In genomic region chr16:68538880-68539701, GRCh38 we compare ENCODE assay signal across 1 cellular context.
TF ChIP-seq lines count a peak whose summit lies in the region.

Gene ZFP90 (plus strand): TSS chr16:68539291. CDS start chr16:68539793, 502 bp downstream.

TF ChIP-seq in H1, 55 proteins besides CTCF, POLR2A, EP300 and RAD21:
- TF ChIP-seq NRF1 (IDR thresholded peaks at IDR 0.05; ENCODE audit: low read depth, low read length) (peak; percentile 28; the same call in 1 of the 2 replicates), CBX5 (IDR thresholded peaks at IDR 0.05; ENCODE audit: low read depth, low read length) (no peak), TAF7 (optimal IDR thresholded peaks at IDR 0.05; ENCODE audit: borderline replicate concordance, low read depth, low read length) (peak; percentile 62), YY1 (IDR thresholded peaks at IDR 0.05; ENCODE audit: low read depth, low read length) (peak; percentile 91), EGR1 (IDR thresholded peaks at IDR 0.05; ENCODE audit: borderline replicate concordance, low read depth, low read length) (no peak), RNF2 (IDR thresholded peaks at IDR 0.05; ENCODE audit: borderline replicate concordance, low read depth, low read length, missing control alignments, poor library complexity, severe bottlenecking) (no peak), KDM1A (IDR thresholded peaks at IDR 0.05; ENCODE audit: borderline replicate concordance, low read length) (no peak), SP2 (IDR thresholded peaks at IDR 0.05; ENCODE audit: low read length) (no peak), TCF12 (IDR thresholded peaks at IDR 0.05; ENCODE audit: low read depth, low read length) (no peak), ZNF274 (IDR thresholded peaks at IDR 0.05; ENCODE audit: borderline replicate concordance, extremely low read depth, low read length) (no peak), BACH1 (IDR thresholded peaks at IDR 0.05; ENCODE audit: low read length) (no peak; the same call in 1 of the 2 replicates), ASH2L (IDR thresholded peaks at IDR 0.05; ENCODE audit: low read length) (peak; percentile 81), TBP (IDR thresholded peaks at IDR 0.05; ENCODE audit: low read depth, low read length) (no peak; the same call in 1 of the 2 replicates), ATF3 (IDR thresholded peaks at IDR 0.05; ENCODE audit: insufficient read depth, low read depth, low read length) (no peak), RBBP5 (IDR thresholded peaks at IDR 0.05; ENCODE audit: borderline replicate concordance, low read depth, low read length) (peak; percentile 43; the same call in 1 of the 2 replicates), CREB1 (IDR thresholded peaks at IDR 0.05) (peak; percentile 63), SIN3A (conservative IDR thresholded peaks at IDR 0.05 in 1 of 2, IDR thresholded peaks at IDR 0.05 in 1 of 2; ENCODE audit: low read depth in 1 of 2, low read length in 2 of 2) (peak; percentile 35 to 70; a peak in 2 of 4 replicates), SIRT6 (IDR thresholded peaks at IDR 0.05; ENCODE audit: low read length) (no peak), HDAC6 (IDR thresholded peaks at IDR 0.05; ENCODE audit: low read depth, low read length) (no peak), GTF2F1 (IDR thresholded peaks at IDR 0.05; ENCODE audit: borderline replicate concordance, low read depth, low read length) (no peak), TAF1 (IDR thresholded peaks at IDR 0.05; ENCODE audit: low read depth, low read length) (peak; percentile 81; the same call in 1 of the 2 replicates), SUZ12 (IDR thresholded peaks at IDR 0.05; ENCODE audit: low read length) (no peak), CHD2 (IDR thresholded peaks at IDR 0.05; ENCODE audit: low read length) (no peak), TEAD4 (IDR thresholded peaks at IDR 0.05; ENCODE audit: low read depth, low read length) (no peak), NANOG (IDR thresholded peaks at IDR 0.05; ENCODE audit: insufficient read depth, low read depth, low read length, poor library complexity, severe bottlenecking) (no peak), RXRA (IDR thresholded peaks at IDR 0.05; ENCODE audit: insufficient read depth, low read depth, low read length) (no peak), HDAC2 (IDR thresholded peaks at IDR 0.05; ENCODE audit: borderline replicate concordance in 1 of 2, low read depth in 2 of 2, low read length in 2 of 2) (no peak), SP1 (IDR thresholded peaks at IDR 0.05; ENCODE audit: low read depth, low read length) (no peak), MAFK (IDR thresholded peaks at IDR 0.05; ENCODE audit: low read depth, low read length) (no peak), KDM5A (IDR thresholded peaks at IDR 0.05; ENCODE audit: low read length) (no peak), MAX (IDR thresholded peaks at IDR 0.05) (0 out of 2 replicates have a peak, but pooled peaks have one; percentile 21), BRCA1 (IDR thresholded peaks at IDR 0.05; ENCODE audit: low read depth, low read length) (no peak), SP4 (IDR thresholded peaks at IDR 0.05; ENCODE audit: low read length) (no peak), JUN (IDR thresholded peaks at IDR 0.05; ENCODE audit: low read depth, low read length) (no peak), PHF8 (conservative IDR thresholded peaks at IDR 0.05; ENCODE audit: low read depth, low read length) (peak; percentile 69), CHD7 (IDR thresholded peaks at IDR 0.05; ENCODE audit: insufficient replicate concordance, low read length) (no peak), POLR2AphosphoS5 (IDR thresholded peaks at IDR 0.05; ENCODE audit: low read depth, low read length) (0 out of 2 replicates have a peak, but pooled peaks have one; percentile 50), SAP30 (IDR thresholded peaks at IDR 0.05; ENCODE audit: insufficient read depth, insufficient replicate concordance, low read length) (no peak), RFX5 (IDR thresholded peaks at IDR 0.05; ENCODE audit: borderline replicate concordance, low read depth, low read length) (no peak), BCL11A (IDR thresholded peaks at IDR 0.05; ENCODE audit: low read depth in 2 of 2, low read length in 2 of 2) (no peak), SRF (IDR thresholded peaks at IDR 0.05; ENCODE audit: low read depth, low read length) (no peak), CTBP2 (IDR thresholded peaks at IDR 0.05; ENCODE audit: borderline replicate concordance, insufficient read depth, insufficient read length, low read length) (no peak), CEBPB (IDR thresholded peaks at IDR 0.05; ENCODE audit: low read depth, low read length) (no peak), GABPA (IDR thresholded peaks at IDR 0.05; ENCODE audit: borderline replicate concordance, insufficient read depth, low read length) (no peak), EZH2 (IDR thresholded peaks at IDR 0.05; ENCODE audit: low read depth, low read length, severe bottlenecking) (no peak), SIX5 (IDR thresholded peaks at IDR 0.05; ENCODE audit: low read depth, low read length) (peak; percentile 70), CHD1 (IDR thresholded peaks at IDR 0.05; ENCODE audit: low read depth, low read length) (no peak), KDM4A (IDR thresholded peaks at IDR 0.05; ENCODE audit: low read depth, low read length, severe bottlenecking) (peak; percentile 82), FOSL1 (IDR thresholded peaks at IDR 0.05; ENCODE audit: insufficient read depth, low read depth, low read length) (no peak), JUND (IDR thresholded peaks at IDR 0.05; ENCODE audit: low read length) (no peak), POU5F1 (IDR thresholded peaks at IDR 0.05; ENCODE audit: low read depth, low read length) (no peak), CBX8 (IDR thresholded peaks at IDR 0.05; ENCODE audit: borderline replicate concordance, low read depth, low read length) (no peak)
- TF ChIP-seq, protein P1, sequence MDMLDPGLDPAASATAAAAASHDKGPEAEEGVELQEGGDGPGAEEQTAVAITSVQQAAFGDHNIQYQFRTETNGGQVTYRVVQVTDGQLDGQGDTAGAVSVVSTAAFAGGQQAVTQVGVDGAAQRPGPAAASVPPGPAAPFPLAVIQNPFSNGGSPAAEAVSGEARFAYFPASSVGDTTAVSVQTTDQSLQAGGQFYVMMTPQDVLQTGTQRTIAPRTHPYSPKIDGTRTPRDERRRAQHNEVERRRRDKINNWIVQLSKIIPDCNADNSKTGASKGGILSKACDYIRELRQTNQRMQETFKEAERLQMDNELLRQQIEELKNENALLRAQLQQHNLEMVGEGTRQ (IDR thresholded peaks at IDR 0.05; ENCODE audit: low read length) = no peak
- TF ChIP-seq, protein P2, sequence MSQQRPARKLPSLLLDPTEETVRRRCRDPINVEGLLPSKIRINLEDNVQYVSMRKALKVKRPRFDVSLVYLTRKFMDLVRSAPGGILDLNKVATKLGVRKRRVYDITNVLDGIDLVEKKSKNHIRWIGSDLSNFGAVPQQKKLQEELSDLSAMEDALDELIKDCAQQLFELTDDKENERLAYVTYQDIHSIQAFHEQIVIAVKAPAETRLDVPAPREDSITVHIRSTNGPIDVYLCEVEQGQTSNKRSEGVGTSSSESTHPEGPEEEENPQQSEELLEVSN (IDR thresholded peaks at IDR 0.05) = no peak
- TF ChIP-seq, protein P3, sequence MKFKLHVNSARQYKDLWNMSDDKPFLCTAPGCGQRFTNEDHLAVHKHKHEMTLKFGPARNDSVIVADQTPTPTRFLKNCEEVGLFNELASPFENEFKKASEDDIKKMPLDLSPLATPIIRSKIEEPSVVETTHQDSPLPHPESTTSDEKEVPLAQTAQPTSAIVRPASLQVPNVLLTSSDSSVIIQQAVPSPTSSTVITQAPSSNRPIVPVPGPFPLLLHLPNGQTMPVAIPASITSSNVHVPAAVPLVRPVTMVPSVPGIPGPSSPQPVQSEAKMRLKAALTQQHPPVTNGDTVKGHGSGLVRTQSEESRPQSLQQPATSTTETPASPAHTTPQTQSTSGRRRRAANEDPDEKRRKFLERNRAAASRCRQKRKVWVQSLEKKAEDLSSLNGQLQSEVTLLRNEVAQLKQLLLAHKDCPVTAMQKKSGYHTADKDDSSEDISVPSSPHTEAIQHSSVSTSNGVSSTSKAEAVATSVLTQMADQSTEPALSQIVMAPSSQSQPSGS (IDR thresholded peaks at IDR 0.05; ENCODE audit: low read length) = no peak
TF ChIP-seq in H1: peak in this region for 13.
